Comparison of ENCODE assay signal across 1 cellular context in the genomic region with DNA sequence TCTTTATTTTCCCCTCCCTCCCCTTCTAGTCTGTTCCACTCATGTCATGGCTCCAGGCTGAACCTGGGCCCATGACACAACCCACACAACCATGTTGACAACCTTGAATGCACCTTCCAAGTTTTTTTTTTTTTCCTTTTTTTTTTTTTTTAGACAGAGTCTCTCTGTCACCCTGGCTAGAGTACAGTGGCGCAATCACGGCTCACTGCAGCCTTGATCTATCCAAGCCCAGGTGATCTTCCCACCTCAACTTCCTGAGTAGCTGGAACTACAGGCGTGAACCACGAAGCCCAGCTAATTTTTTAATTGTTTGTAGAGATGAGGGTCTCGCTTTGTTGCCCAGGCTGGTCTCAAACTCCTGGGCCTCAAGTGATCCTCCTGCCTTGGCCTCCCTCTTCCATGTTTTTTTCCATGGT.
TF ChIP-seq lines count a peak whose summit lies in the region.

No MANE protein-coding gene starts in this region.

TF ChIP-seq in HepG2, 621 proteins besides CTCF, POLR2A, EP300 and RAD21 (continued from another document and continues in another):
- TF ChIP-seq, protein P1, sequence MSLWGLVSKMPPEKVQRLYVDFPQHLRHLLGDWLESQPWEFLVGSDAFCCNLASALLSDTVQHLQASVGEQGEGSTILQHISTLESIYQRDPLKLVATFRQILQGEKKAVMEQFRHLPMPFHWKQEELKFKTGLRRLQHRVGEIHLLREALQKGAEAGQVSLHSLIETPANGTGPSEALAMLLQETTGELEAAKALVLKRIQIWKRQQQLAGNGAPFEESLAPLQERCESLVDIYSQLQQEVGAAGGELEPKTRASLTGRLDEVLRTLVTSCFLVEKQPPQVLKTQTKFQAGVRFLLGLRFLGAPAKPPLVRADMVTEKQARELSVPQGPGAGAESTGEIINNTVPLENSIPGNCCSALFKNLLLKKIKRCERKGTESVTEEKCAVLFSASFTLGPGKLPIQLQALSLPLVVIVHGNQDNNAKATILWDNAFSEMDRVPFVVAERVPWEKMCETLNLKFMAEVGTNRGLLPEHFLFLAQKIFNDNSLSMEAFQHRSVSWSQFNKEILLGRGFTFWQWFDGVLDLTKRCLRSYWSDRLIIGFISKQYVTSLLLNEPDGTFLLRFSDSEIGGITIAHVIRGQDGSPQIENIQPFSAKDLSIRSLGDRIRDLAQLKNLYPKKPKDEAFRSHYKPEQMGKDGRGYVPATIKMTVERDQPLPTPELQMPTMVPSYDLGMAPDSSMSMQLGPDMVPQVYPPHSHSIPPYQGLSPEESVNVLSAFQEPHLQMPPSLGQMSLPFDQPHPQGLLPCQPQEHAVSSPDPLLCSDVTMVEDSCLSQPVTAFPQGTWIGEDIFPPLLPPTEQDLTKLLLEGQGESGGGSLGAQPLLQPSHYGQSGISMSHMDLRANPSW (CRISPR knock-in tag; IDR thresholded peaks at IDR 0.05; ENCODE audit: borderline replicate concordance): 0 out of 2 replicates have a peak, but pooled peaks have one; percentile 27
- TF ChIP-seq RFXANK (CRISPR knock-in tag; IDR thresholded peaks at IDR 0.05): no peak
- no peak for TF ChIP-seq ZNF761 (CRISPR knock-in tag; conservative IDR thresholded peaks at IDR 0.05)
- TF ChIP-seq FOXA3 (CRISPR knock-in tag; IDR thresholded peaks at IDR 0.05): peak; percentile 94
- no peak for TF ChIP-seq HHEX (CRISPR knock-in tag; IDR thresholded peaks at IDR 0.05)
- TF ChIP-seq, protein P2, sequence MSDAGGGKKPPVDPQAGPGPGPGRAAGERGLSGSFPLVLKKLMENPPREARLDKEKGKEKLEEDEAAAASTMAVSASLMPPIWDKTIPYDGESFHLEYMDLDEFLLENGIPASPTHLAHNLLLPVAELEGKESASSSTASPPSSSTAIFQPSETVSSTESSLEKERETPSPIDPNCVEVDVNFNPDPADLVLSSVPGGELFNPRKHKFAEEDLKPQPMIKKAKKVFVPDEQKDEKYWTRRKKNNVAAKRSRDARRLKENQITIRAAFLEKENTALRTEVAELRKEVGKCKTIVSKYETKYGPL (CRISPR knock-in tag; IDR thresholded peaks at IDR 0.05): 0 out of 2 replicates have a peak, but pooled peaks have one; percentile 38
- no peak; the same call in 1 of the 2 replicates for TF ChIP-seq NCOA1 (CRISPR knock-in tag; IDR thresholded peaks at IDR 0.05)
- TF ChIP-seq, protein P3, sequence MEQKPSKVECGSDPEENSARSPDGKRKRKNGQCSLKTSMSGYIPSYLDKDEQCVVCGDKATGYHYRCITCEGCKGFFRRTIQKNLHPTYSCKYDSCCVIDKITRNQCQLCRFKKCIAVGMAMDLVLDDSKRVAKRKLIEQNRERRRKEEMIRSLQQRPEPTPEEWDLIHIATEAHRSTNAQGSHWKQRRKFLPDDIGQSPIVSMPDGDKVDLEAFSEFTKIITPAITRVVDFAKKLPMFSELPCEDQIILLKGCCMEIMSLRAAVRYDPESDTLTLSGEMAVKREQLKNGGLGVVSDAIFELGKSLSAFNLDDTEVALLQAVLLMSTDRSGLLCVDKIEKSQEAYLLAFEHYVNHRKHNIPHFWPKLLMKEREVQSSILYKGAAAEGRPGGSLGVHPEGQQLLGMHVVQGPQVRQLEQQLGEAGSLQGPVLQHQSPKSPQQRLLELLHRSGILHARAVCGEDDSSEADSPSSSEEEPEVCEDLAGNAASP (CRISPR knock-in tag; IDR thresholded peaks at IDR 0.05; ENCODE audit: borderline replicate concordance): peak; percentile 97
- peak; percentile 60; the same call in 1 of the 2 replicates for TF ChIP-seq PPARG (CRISPR knock-in tag; conservative IDR thresholded peaks at IDR 0.05)
- TF ChIP-seq TBP (CRISPR knock-in tag; IDR thresholded peaks at IDR 0.05): no peak
- TF ChIP-seq, protein P4, sequence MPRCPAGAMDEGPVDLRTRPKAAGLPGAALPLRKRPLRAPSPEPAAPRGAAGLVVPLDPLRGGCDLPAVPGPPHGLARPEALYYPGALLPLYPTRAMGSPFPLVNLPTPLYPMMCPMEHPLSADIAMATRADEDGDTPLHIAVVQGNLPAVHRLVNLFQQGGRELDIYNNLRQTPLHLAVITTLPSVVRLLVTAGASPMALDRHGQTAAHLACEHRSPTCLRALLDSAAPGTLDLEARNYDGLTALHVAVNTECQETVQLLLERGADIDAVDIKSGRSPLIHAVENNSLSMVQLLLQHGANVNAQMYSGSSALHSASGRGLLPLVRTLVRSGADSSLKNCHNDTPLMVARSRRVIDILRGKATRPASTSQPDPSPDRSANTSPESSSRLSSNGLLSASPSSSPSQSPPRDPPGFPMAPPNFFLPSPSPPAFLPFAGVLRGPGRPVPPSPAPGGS (CRISPR knock-in tag; IDR thresholded peaks at IDR 0.05): no peak
- TF ChIP-seq SIN3A (IDR thresholded peaks at IDR 0.05; ENCODE audit: borderline replicate concordance, low read depth, low read length): peak; percentile 55; the same call in 1 of the 2 replicates
- TF ChIP-seq, protein P5, sequence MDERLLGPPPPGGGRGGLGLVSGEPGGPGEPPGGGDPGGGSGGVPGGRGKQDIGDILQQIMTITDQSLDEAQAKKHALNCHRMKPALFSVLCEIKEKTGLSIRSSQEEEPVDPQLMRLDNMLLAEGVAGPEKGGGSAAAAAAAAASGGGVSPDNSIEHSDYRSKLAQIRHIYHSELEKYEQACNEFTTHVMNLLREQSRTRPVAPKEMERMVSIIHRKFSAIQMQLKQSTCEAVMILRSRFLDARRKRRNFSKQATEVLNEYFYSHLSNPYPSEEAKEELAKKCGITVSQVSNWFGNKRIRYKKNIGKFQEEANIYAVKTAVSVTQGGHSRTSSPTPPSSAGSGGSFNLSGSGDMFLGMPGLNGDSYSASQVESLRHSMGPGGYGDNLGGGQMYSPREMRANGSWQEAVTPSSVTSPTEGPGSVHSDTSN (CRISPR knock-in tag; IDR thresholded peaks at IDR 0.05): no peak
- TF ChIP-seq, protein P6, sequence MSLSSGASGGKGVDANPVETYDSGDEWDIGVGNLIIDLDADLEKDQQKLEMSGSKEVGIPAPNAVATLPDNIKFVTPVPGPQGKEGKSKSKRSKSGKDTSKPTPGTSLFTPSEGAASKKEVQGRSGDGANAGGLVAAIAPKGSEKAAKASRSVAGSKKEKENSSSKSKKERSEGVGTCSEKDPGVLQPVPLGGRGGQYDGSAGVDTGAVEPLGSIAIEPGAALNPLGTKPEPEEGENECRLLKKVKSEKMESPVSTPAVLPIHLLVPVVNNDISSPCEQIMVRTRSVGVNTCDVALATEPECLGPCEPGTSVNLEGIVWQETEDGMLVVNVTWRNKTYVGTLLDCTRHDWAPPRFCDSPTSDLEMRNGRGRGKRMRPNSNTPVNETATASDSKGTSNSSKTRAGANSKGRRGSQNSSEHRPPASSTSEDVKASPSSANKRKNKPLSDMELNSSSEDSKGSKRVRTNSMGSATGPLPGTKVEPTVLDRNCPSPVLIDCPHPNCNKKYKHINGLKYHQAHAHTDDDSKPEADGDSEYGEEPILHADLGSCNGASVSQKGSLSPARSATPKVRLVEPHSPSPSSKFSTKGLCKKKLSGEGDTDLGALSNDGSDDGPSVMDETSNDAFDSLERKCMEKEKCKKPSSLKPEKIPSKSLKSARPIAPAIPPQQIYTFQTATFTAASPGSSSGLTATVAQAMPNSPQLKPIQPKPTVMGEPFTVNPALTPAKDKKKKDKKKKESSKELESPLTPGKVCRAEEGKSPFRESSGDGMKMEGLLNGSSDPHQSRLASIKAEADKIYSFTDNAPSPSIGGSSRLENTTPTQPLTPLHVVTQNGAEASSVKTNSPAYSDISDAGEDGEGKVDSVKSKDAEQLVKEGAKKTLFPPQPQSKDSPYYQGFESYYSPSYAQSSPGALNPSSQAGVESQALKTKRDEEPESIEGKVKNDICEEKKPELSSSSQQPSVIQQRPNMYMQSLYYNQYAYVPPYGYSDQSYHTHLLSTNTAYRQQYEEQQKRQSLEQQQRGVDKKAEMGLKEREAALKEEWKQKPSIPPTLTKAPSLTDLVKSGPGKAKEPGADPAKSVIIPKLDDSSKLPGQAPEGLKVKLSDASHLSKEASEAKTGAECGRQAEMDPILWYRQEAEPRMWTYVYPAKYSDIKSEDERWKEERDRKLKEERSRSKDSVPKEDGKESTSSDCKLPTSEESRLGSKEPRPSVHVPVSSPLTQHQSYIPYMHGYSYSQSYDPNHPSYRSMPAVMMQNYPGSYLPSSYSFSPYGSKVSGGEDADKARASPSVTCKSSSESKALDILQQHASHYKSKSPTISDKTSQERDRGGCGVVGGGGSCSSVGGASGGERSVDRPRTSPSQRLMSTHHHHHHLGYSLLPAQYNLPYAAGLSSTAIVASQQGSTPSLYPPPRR (CRISPR knock-in tag; IDR thresholded peaks at IDR 0.05; ENCODE audit: borderline replicate concordance): peak; percentile 74
- no peak for TF ChIP-seq KLF15 (CRISPR knock-in tag; IDR thresholded peaks at IDR 0.05; ENCODE audit: borderline replicate concordance)
- TF ChIP-seq FOXM1 (CRISPR knock-in tag; IDR thresholded peaks at IDR 0.05): no peak
- no peak for TF ChIP-seq ZFP62 (CRISPR knock-in tag; IDR thresholded peaks at IDR 0.05)
- no peak for TF ChIP-seq RBFOX2 (IDR thresholded peaks at IDR 0.05; ENCODE audit: low read depth, low read length)
- TF ChIP-seq, protein P7, sequence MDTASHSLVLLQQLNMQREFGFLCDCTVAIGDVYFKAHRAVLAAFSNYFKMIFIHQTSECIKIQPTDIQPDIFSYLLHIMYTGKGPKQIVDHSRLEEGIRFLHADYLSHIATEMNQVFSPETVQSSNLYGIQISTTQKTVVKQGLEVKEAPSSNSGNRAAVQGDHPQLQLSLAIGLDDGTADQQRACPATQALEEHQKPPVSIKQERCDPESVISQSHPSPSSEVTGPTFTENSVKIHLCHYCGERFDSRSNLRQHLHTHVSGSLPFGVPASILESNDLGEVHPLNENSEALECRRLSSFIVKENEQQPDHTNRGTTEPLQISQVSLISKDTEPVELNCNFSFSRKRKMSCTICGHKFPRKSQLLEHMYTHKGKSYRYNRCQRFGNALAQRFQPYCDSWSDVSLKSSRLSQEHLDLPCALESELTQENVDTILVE (CRISPR knock-in tag; IDR thresholded peaks at IDR 0.05): no peak; the same call in 1 of the 2 replicates
- TF ChIP-seq, protein P8, sequence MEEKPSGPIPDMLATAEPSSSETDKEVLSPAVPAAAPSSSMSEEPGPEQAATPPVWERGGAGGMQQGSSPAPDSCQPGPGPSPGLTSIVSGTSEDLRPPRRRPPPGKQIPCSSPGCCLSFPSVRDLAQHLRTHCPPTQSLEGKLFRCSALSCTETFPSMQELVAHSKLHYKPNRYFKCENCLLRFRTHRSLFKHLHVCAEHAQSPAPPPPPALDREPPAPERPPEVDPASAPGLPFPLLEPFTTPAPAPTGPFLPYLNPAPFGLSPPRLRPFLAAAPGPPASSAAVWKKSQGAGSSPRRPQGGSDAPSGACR (CRISPR knock-in tag; IDR thresholded peaks at IDR 0.05): no peak
- no peak for TF ChIP-seq ADNP (CRISPR knock-in tag; IDR thresholded peaks at IDR 0.05)
- TF ChIP-seq, protein P9, sequence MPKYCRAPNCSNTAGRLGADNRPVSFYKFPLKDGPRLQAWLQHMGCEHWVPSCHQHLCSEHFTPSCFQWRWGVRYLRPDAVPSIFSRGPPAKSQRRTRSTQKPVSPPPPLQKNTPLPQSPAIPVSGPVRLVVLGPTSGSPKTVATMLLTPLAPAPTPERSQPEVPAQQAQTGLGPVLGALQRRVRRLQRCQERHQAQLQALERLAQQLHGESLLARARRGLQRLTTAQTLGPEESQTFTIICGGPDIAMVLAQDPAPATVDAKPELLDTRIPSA (CRISPR knock-in tag; IDR thresholded peaks at IDR 0.05; ENCODE audit: borderline replicate concordance): no peak
- no peak for TF ChIP-seq SRSF4 (IDR thresholded peaks at IDR 0.05; ENCODE audit: low read depth, low read length, poor library complexity, severe bottlenecking)
- no peak for TF ChIP-seq ZNF724P (CRISPR knock-in tag; IDR thresholded peaks at IDR 0.05; ENCODE audit: borderline replicate concordance)
- TF ChIP-seq ISL2 (CRISPR knock-in tag; IDR thresholded peaks at IDR 0.05): peak; percentile 91
- TF ChIP-seq GLI4 (CRISPR knock-in tag; IDR thresholded peaks at IDR 0.05; ENCODE audit: borderline replicate concordance): no peak
- peak; percentile 35; the same call in 1 of the 2 replicates for TF ChIP-seq SIX4 (CRISPR knock-in tag; IDR thresholded peaks at IDR 0.05)
- TF ChIP-seq KDM3A (CRISPR knock-in tag; IDR thresholded peaks at IDR 0.05; ENCODE audit: low read depth): no peak
- TF ChIP-seq RARA (CRISPR knock-in tag; IDR thresholded peaks at IDR 0.05): peak; percentile 90
- TF ChIP-seq RXRA (CRISPR knock-in tag; IDR thresholded peaks at IDR 0.05): peak; percentile 86; the same call in 1 of the 2 replicates
- TF ChIP-seq KDM4B (CRISPR knock-in tag; IDR thresholded peaks at IDR 0.05): no peak
- no peak for TF ChIP-seq ZNF83 (CRISPR knock-in tag; IDR thresholded peaks at IDR 0.05; ENCODE audit: borderline replicate concordance)
- no peak for TF ChIP-seq ZSCAN21 (CRISPR knock-in tag; IDR thresholded peaks at IDR 0.05; ENCODE audit: borderline replicate concordance)
- TF ChIP-seq ZNF354B (CRISPR knock-in tag; IDR thresholded peaks at IDR 0.05): no peak
- TF ChIP-seq MEF2D (CRISPR knock-in tag; IDR thresholded peaks at IDR 0.05): peak; percentile 87
- no peak for TF ChIP-seq ZBTB21 (CRISPR knock-in tag; IDR thresholded peaks at IDR 0.05)
- TF ChIP-seq, protein P10, sequence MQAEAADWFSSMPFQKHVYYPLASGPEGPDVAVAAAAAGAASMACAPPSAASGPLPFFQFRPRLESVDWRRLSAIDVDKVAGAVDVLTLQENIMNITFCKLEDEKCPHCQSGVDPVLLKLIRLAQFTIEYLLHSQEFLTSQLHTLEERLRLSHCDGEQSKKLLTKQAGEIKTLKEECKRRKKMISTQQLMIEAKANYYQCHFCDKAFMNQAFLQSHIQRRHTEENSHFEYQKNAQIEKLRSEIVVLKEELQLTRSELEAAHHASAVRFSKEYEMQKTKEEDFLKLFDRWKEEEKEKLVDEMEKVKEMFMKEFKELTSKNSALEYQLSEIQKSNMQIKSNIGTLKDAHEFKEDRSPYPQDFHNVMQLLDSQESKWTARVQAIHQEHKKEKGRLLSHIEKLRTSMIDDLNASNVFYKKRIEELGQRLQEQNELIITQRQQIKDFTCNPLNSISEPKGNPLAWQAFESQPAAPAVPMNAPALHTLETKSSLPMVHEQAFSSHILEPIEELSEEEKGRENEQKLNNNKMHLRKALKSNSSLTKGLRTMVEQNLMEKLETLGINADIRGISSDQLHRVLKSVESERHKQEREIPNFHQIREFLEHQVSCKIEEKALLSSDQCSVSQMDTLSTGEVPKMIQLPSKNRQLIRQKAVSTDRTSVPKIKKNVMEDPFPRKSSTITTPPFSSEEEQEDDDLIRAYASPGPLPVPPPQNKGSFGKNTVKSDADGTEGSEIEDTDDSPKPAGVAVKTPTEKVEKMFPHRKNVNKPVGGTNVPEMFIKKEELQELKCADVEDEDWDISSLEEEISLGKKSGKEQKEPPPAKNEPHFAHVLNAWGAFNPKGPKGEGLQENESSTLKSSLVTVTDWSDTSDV (CRISPR knock-in tag; IDR thresholded peaks at IDR 0.05): no peak
- TF ChIP-seq, protein P11, sequence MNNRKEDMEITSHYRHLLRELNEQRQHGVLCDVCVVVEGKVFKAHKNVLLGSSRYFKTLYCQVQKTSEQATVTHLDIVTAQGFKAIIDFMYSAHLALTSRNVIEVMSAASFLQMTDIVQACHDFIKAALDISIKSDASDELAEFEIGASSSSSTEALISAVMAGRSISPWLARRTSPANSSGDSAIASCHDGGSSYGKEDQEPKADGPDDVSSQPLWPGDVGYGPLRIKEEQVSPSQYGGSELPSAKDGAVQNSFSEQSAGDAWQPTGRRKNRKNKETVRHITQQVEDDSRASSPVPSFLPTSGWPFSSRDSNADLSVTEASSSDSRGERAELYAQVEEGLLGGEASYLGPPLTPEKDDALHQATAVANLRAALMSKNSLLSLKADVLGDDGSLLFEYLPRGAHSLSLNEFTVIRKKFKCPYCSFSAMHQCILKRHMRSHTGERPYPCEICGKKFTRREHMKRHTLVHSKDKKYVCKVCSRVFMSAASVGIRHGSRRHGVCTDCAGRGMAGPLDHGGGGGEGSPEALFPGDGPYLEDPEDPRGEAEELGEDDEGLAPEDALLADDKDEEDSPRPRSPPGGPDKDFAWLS (CRISPR knock-in tag; IDR thresholded peaks at IDR 0.05; ENCODE audit: borderline replicate concordance): no peak
- TF ChIP-seq SCMH1 (CRISPR knock-in tag; IDR thresholded peaks at IDR 0.05; ENCODE audit: borderline replicate concordance): no peak
- TF ChIP-seq ZKSCAN5 (CRISPR knock-in tag; IDR thresholded peaks at IDR 0.05): no peak
- TF ChIP-seq CENPX (CRISPR knock-in tag; IDR thresholded peaks at IDR 0.05): no peak
- peak; percentile 33; the same call in 1 of the 2 replicates for TF ChIP-seq ZNF777 (CRISPR knock-in tag; IDR thresholded peaks at IDR 0.05)
